28 cellular contexts compared by ENCODE assay signal in the genomic region with DNA sequence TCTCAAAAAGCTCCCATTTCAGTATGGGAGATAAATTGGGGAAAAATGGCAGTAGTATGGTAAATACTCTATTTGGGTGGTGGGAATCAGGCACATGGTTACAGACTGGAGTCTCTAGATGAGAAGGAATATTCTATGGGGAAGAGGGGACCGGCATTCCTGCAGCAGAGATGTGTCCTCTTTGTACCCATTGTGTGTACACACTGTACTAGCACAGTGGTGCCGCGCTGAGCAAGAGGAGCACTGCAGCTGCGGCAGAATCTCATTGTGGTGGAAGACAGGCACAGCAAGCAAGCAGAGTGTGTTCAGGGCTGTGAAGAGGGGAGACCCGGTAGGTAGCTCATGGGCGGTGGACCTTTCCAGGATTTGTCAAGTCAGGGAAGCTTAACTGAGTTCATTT. TPM values are rescaled to one million over a fixed set of nuclear protein-coding genes. Genes with fewer than 3 reads are reported as not detected.
DNase-seq lines count a peak whose midpoint lies in the region; TF ChIP-seq lines count a peak whose summit lies in the region.
"Had no signal": no experiment of that assay in that cellular context is flagged by ENCODE, and none has a peak within 500 bp of the region (broad histone marks: within the 10 kb centered on the region; RNA-seq: fewer than 3 reads in every experiment).

No MANE protein-coding gene starts in this region.

- no peaks in the 10 kb centered on the region for H3K9me2 ChIP-seq in neural cell (ENCODE audit: insufficient read depth, low read length)

- H3K36me3 ChIP-seq in HEK293 (ENCODE audit: control insufficient read depth in 2 of 2, insufficient read depth in 1 of 2, low read length in 2 of 2) (no peaks in the 10 kb centered on the region), ectodermal cell (ENCODE audit: control insufficient read depth, insufficient read depth, low read length) (no peaks in the 10 kb centered on the region), neural cell (ENCODE audit: insufficient read depth, low read length) (no peaks in the 10 kb centered on the region), left ventricle myocardium inferior (no peaks in the 10 kb centered on the region)
- H3K36me3 ChIP-seq: prostate gland, suprapubic skin, vagina had no signal

- H3K4me1 ChIP-seq in HEK293 (ENCODE audit: control insufficient read depth, insufficient read depth, low read length): peaks cover 37% of the 10 kb centered on the region
- peaks cover 31% of the 10 kb centered on the region for H3K4me1 ChIP-seq in ectodermal cell (ENCODE audit: control insufficient read depth, insufficient read depth, low read length)
- H3K4me1 ChIP-seq in left ventricle myocardium inferior: peaks cover 53% of the 10 kb centered on the region
- H3K4me1 ChIP-seq: prostate gland, suprapubic skin had no signal

- H3K4me2 ChIP-seq in neural cell (ENCODE audit: low read length): no peak overlapping the region
- H3K4me2 ChIP-seq: PC-9 had no signal

- H3F3A ChIP-seq in neural cell (ENCODE audit: insufficient read depth, low read length, poor library complexity, severe bottlenecking): no peaks in the 10 kb centered on the region

- H3K9me3 ChIP-seq in HEK293 (ENCODE audit: control insufficient read depth, insufficient read depth, low read depth, low read length): no peaks in the 10 kb centered on the region
- H3K9me3 ChIP-seq in ectodermal cell (ENCODE audit: control insufficient read depth, low read length): no peaks in the 10 kb centered on the region
- no peaks in the 10 kb centered on the region for H3K9me3 ChIP-seq in neural cell (ENCODE audit: low read length)
- no peaks in the 10 kb centered on the region for H3K9me3 ChIP-seq in left ventricle myocardium inferior (replicated peaks)
- H3K9me3 ChIP-seq: prostate gland, suprapubic skin, vagina had no signal

- TF ChIP-seq CTCF in HEK293 (tag by site-specific recombination; IDR thresholded peaks at IDR 0.05): no peak
- TF ChIP-seq CTCF in neural cell (IDR thresholded peaks at IDR 0.05; ENCODE audit: poor library complexity, severe bottlenecking): no peak
- no peak for TF ChIP-seq CTCF in left ventricle myocardium inferior (IDR thresholded peaks at IDR 0.05; ENCODE audit: borderline replicate concordance)

- no peak overlapping the region for H2AFZ ChIP-seq in neural cell (ENCODE audit: low read depth, low read length)
- H2AFZ ChIP-seq: PC-9 had no signal

- CTCF ChIA-PET in HEK293 (lab: Yijun Ruan, JAX): no interaction called here

- 73 to 75% methylated on average over 6 of the region's 6 CpGs for WGBS in ectodermal cell, 2 experiments

- H3K27ac ChIP-seq in HEK293 (ENCODE audit: extremely low read depth, low read depth, low read length) (no peak overlapping the region), ectodermal cell (ENCODE audit: insufficient read depth, low read depth, low read length, poor library complexity, severe bottlenecking) (peak overlapping the region; percentile 40), neural cell (ENCODE audit: low read length) (no peak overlapping the region), left ventricle myocardium inferior (replicated peaks) (no peak overlapping the region)
- H3K27ac ChIP-seq: epithelial cell of prostate, PC-9, prostate gland, suprapubic skin, vagina had no signal

- intact Hi-C loops in left ventricle myocardium inferior (cut with micrococcal nuclease): no loop called here

- H3K4me3 ChIP-seq in HEK293 (ENCODE audit: low read depth, low read length) (no peak overlapping the region), ectodermal cell (ENCODE audit: insufficient read depth, low read depth, low read length) (no peak overlapping the region), neural cell (ENCODE audit: low read length) (peak overlapping the region; percentile 17), left ventricle myocardium inferior (no peak overlapping the region)
- H3K4me3 ChIP-seq: PC-9, prostate gland, suprapubic skin, vagina had no signal

- peaks cover 20% of the 10 kb centered on the region for H4K20me1 ChIP-seq in neural cell (ENCODE audit: insufficient read depth)

- no peak for TF ChIP-seq EP300 in neural cell (conservative IDR thresholded peaks at IDR 0.05; ENCODE audit: poor library complexity, severe bottlenecking)

- POLR2A ChIA-PET in HEK293 (lab: Yijun Ruan, JAX): interaction anchor here (1.0 to 1.1 kb wide), 2 partner anchors 10 to 16 kb away, joined by 3 to 4 read pairs; no protein-coding TSS in a partner anchor

- peaks cover 100% of the 10 kb centered on the region for H3K79me2 ChIP-seq in neural cell (replicated peaks; ENCODE audit: insufficient read depth, low read length)

- no peak overlapping the region for H3K9ac ChIP-seq in neural cell (ENCODE audit: low read length)

- DNase-seq in superior temporal gyrus (ENCODE audit: extremely low spot score) (peak; percentile 79), left ventricle myocardium inferior (no peak), mucosa of gallbladder (ENCODE audit: low spot score) (no peak)
- no peak for DNase-seq in stimulated activated CD4-positive, alpha-beta T cell treated with anti-CD3 and anti-CD28 coated beads, Interleukin-1b, Interleukin-23, amount 100 ng/mL, for 48 hours
- DNase-seq in activated CD8-positive, alpha-beta memory T cell treated with anti-CD3 and anti-CD28 coated beads, Interleukin-2, amount 50 U/mL, for 48 hours: no peak
- DNase-seq: activated CD4-positive, alpha-beta memory T cell treated with anti-CD3 and anti-CD28 coated beads for 36 hours; activated CD4-positive, CD25-positive, alpha-beta regulatory T cell; activated effector memory CD4-positive, alpha-beta T cell treated with Interleukin-2 at 50 U/mL for 16 hours; activated naive CD8-positive, alpha-beta T cell treated with anti-CD3 and anti-CD28 coated beads for 36 hours; cerebellar nuclear complex; effector CD4-positive, alpha-beta T cell; GOT3; immature natural killer cell; Kasumi-1; NCI-H1694; NCI-H524 treated with DMSO at 0.1 percent for 48 hours; NK-92 treated with Interleukin-12 subunit alpha and Interleukin-12 subunit beta, amount 100 ng/mL, for 24 hours; PC-9; SIG-M5; SW 1271; T1000 had no signal

- H3K27me3 ChIP-seq in ectodermal cell (ENCODE audit: control insufficient read depth, insufficient read depth, low read length, poor library complexity, severe bottlenecking) (no peaks in the 10 kb centered on the region), neural cell (ENCODE audit: insufficient read depth, low read depth, low read length) (no peaks in the 10 kb centered on the region), left ventricle myocardium inferior (ENCODE audit: low read depth) (no peaks in the 10 kb centered on the region)
- H3K27me3 ChIP-seq: suprapubic skin, vagina had no signal

- no peak for TF ChIP-seq RAD21 in neural cell (conservative IDR thresholded peaks at IDR 0.05)

TF ChIP-seq in HEK293, 187 proteins besides CTCF, POLR2A, EP300 and RAD21:
- TF ChIP-seq ZNF571 (tag by site-specific recombination; IDR thresholded peaks at IDR 0.05): no peak
- TF ChIP-seq PRDM1 (tag by site-specific recombination; IDR thresholded peaks at IDR 0.05): no peak
- TF ChIP-seq ZNF266 (tag by site-specific recombination; IDR thresholded peaks at IDR 0.05; ENCODE audit: low read depth): no peak
- TF ChIP-seq ZNF660 (tag by site-specific recombination; IDR thresholded peaks at IDR 0.05): no peak
- 0 out of 2 replicates have a peak, but pooled peaks have one; percentile 1 for TF ChIP-seq WT1 (tag by site-specific recombination; IDR thresholded peaks at IDR 0.05)
- no peak for TF ChIP-seq SP7 (tag by site-specific recombination; IDR thresholded peaks at IDR 0.05)
- TF ChIP-seq ZNF707 (tag by site-specific recombination; IDR thresholded peaks at IDR 0.05): no peak
- TF ChIP-seq ZNF146 (tag by site-specific recombination; IDR thresholded peaks at IDR 0.05): no peak
- no peak for TF ChIP-seq ZNF677 (tag by site-specific recombination; IDR thresholded peaks at IDR 0.05)
- 0 out of 2 replicates have a peak, but pooled peaks have one; percentile 9 for TF ChIP-seq ZBTB8A (tag by site-specific recombination; IDR thresholded peaks at IDR 0.05)

TF ChIP-seq in neural cell, 6 proteins besides CTCF, POLR2A, EP300 and RAD21:
- no peak for TF ChIP-seq TAF1 (IDR thresholded peaks at IDR 0.05; ENCODE audit: low read depth)
- TF ChIP-seq, protein P1, sequence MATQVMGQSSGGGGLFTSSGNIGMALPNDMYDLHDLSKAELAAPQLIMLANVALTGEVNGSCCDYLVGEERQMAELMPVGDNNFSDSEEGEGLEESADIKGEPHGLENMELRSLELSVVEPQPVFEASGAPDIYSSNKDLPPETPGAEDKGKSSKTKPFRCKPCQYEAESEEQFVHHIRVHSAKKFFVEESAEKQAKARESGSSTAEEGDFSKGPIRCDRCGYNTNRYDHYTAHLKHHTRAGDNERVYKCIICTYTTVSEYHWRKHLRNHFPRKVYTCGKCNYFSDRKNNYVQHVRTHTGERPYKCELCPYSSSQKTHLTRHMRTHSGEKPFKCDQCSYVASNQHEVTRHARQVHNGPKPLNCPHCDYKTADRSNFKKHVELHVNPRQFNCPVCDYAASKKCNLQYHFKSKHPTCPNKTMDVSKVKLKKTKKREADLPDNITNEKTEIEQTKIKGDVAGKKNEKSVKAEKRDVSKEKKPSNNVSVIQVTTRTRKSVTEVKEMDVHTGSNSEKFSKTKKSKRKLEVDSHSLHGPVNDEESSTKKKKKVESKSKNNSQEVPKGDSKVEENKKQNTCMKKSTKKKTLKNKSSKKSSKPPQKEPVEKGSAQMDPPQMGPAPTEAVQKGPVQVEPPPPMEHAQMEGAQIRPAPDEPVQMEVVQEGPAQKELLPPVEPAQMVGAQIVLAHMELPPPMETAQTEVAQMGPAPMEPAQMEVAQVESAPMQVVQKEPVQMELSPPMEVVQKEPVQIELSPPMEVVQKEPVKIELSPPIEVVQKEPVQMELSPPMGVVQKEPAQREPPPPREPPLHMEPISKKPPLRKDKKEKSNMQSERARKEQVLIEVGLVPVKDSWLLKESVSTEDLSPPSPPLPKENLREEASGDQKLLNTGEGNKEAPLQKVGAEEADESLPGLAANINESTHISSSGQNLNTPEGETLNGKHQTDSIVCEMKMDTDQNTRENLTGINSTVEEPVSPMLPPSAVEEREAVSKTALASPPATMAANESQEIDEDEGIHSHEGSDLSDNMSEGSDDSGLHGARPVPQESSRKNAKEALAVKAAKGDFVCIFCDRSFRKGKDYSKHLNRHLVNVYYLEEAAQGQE (IDR thresholded peaks at IDR 0.05; ENCODE audit: borderline replicate concordance): no peak
- TF ChIP-seq POLR2AphosphoS5 (IDR thresholded peaks at IDR 0.05): no peak
- TF ChIP-seq EZH2 (IDR thresholded peaks at IDR 0.05; ENCODE audit: borderline replicate concordance, insufficient read depth, low read length, poor library complexity, severe bottlenecking): no peak
- TF ChIP-seq MXI1 (conservative IDR thresholded peaks at IDR 0.05; ENCODE audit: poor library complexity, severe bottlenecking): no peak
- TF ChIP-seq SMC3 (conservative IDR thresholded peaks at IDR 0.05; ENCODE audit: poor library complexity): no peak

RNA-seq across cellular contexts. Expression of gene AFDN, which starts 13.0 kb away (rescaled TPM):
- 210 TPM for polyA plus RNA-seq in ectodermal cell (2013, experiment 1 of 4)
- 227 TPM for polyA plus RNA-seq in ectodermal cell (2013, experiment 2 of 4)
- 173 TPM for polyA plus RNA-seq in ectodermal cell (2013, experiment 3 of 4)
- 206 TPM for polyA plus RNA-seq in ectodermal cell (2013, experiment 4 of 4)
- 193 and 207 TPM in 2 replicates for polyA plus RNA-seq in neural cell
- 427 and 539 TPM in 2 replicates for polyA minus RNA-seq in neural cell
- total RNA-seq in left ventricle myocardium inferior (54.9 TPM), mucosa of gallbladder (226 TPM)
